23 cellular contexts compared by ENCODE assay signal in genomic region chr17:82808006-82808405, GRCh38. TPM values are rescaled to one million over a fixed set of nuclear protein-coding genes. Genes with fewer than 3 reads are reported as not detected.
DNase-seq lines count a peak whose midpoint lies in the region; ATAC-seq and TF ChIP-seq lines count a peak whose summit lies in the region.
"Had no signal": no experiment of that assay in that cellular context is flagged by ENCODE, and none has a peak within 500 bp of the region (broad histone marks: within the 10 kb centered on the region; RNA-seq: fewer than 3 reads in every experiment).

No MANE protein-coding gene starts in this region.

- no peak for TF ChIP-seq CTCF in psoas muscle (IDR thresholded peaks at IDR 0.05)

- intact Hi-C loops in Right ventricle myocardium inferior (cut with DNase I) (no loop called here), Right ventricle myocardium superior (cut with DNase I) (no loop called here), psoas muscle (cut with DNase I) (loop anchor here in 1 of 2 donors (5.0 kb wide), 2 partner anchors 34 to 59 kb away; partner anchors contain the start of gene ZNF750)

- H3K9me3 ChIP-seq in psoas muscle, result no peaks in the 10 kb centered on the region
- H3K9me3 ChIP-seq: SK-N-SH had no signal

- ATAC-seq in Right ventricle myocardium inferior (no peak), Right ventricle myocardium superior (ENCODE audit: poor library complexity) (no peak), psoas muscle (no peak), HG03378 (IDR thresholded peaks at IDR 0.05; ENCODE audit: unreplicated experiment) (no peak), GM18870 (IDR thresholded peaks at IDR 0.05; ENCODE audit: unreplicated experiment) (no peak)
- ATAC-seq: GM23338 had no signal

- H3K4me1 ChIP-seq in psoas muscle, result peaks cover 16% of the 10 kb centered on the region

- WGBS in psoas muscle, 3 donors, result 85 to 95% (median 86%) methylated on average over 8 of the region's 8 CpGs

- no peaks in the 10 kb centered on the region for H3K27me3 ChIP-seq in H7 (ENCODE audit: control insufficient read depth, insufficient read depth, low read length)
- no peaks in the 10 kb centered on the region for H3K27me3 ChIP-seq in psoas muscle (ENCODE audit: insufficient read depth in 3 of 3, low read length in 2 of 3)

- H3K27ac ChIP-seq in psoas muscle, result no peak overlapping the region

- H3K4me3 ChIP-seq in H7 (ENCODE audit: insufficient read depth, low read depth, low read length) (no peak overlapping the region), psoas muscle (peak overlapping the region; percentile 11)
- H3K4me3 ChIP-seq: GM23338 had no signal

- H3K36me3 ChIP-seq in H7 (replicated peaks; ENCODE audit: control insufficient read depth, insufficient read depth, low read length), result peaks cover 18% of the 10 kb centered on the region
- H3K36me3 ChIP-seq in psoas muscle (ENCODE audit: insufficient read depth in 1 of 2, low read depth in 1 of 2), result peaks cover 0 to 24% of the 10 kb centered on the region in 2 donors

- DNase-seq in Right ventricle myocardium inferior (ENCODE audit: missing footprints) (peak; percentile 48), Right ventricle myocardium superior (no peak), H7 (peak; percentile 54), NCI-H774 (lab: John Stamatoyannopoulos, UW) (peak; percentile 5), psoas muscle (peak in 1 of 2 donors; percentile 44)
- DNase-seq: Calu3; CD4-positive, alpha-beta T cell; DMS153; Karpas-422; MV-4-11; NCI-H2029 treated with DMSO at 0.1 percent for 48 hours; NCI-H446 treated with DMSO at 0.1 percent for 48 hours; SHP77 treated with DMSO at 0.1 percent for 48 hours; SK-N-SH had no signal

RNA-seq across cellular contexts. Expression of gene ZNF750, which starts 31.8 kb away (rescaled TPM):
- total RNA-seq in Right ventricle myocardium inferior (not detected), Right ventricle myocardium superior (0.13 TPM), psoas muscle (1 to 10 TPM in 3 of 4 donors, not detected in 1; 1.8 to 6.3 (median 2.7) TPM)
- total RNA-seq in H7 (2014; rRNA removed; shearing (Covaris generic)), result not detected in 2 replicates
- 1 to 10 TPM in 2 of 3 donors, under 1 TPM in 1; 0.79 to 5.1 (median 1.4) TPM for polyA plus RNA-seq in psoas muscle
- total RNA-seq: A673; Calu3; CD4-positive, alpha-beta T cell; G401; M059J; RPMI7951 had no signal
- polyA plus RNA-seq: BJ, IgD-negative memory B cell, SK-N-SH had no signal

RNA-seq across cellular contexts. Expression of gene TBCD, which starts 56.1 kb away (rescaled TPM):
- total RNA-seq in Right ventricle myocardium inferior (43.4 TPM), Right ventricle myocardium superior (45.1 TPM), psoas muscle (10 to 100 TPM; 34.7 to 46.1 (median 40.3) TPM)
- 74.1 and 101 TPM in 2 replicates for total RNA-seq in H7 (2014; rRNA removed; shearing (Covaris generic))
- polyA plus RNA-seq in psoas muscle, result 10 to 100 TPM; 28.2 to 65.0 (median 31.4) TPM
